1 cellular context compared by ENCODE assay signal in genomic region chr10:28494420-28494819, GRCh38.
TF ChIP-seq lines count a peak whose summit lies in the region.

No MANE protein-coding gene starts in this region.

TF ChIP-seq in K562, 482 proteins besides CTCF, POLR2A, EP300 and RAD21 (continued from another document and continues in another):
- TF ChIP-seq ELK3 (CRISPR knock-in tag; IDR thresholded peaks at IDR 0.05) (no peak), POLR2AphosphoS5 (IDR thresholded peaks at IDR 0.05; ENCODE audit: control insufficient read depth, insufficient read depth, low read depth, low read length) (peak; percentile 97), TCF3 (CRISPR knock-in tag; IDR thresholded peaks at IDR 0.05) (peak; percentile 99), ILF3 (IDR thresholded peaks at IDR 0.05; ENCODE audit: borderline replicate concordance) (no peak), JUND (IDR thresholded peaks at IDR 0.05; ENCODE audit: borderline replicate concordance, low read depth, low read length) (peak; percentile 67), JUND (tag; IDR thresholded peaks at IDR 0.05; ENCODE audit: borderline replicate concordance, low read depth, low read length) (no peak; the same call in 2 of the 3 replicates), GATAD2A (IDR thresholded peaks at IDR 0.05) (peak; percentile 60; the same call in 1 of the 2 replicates), SMARCA4 (IDR thresholded peaks at IDR 0.05) (peak; percentile 97), SMARCE1 (IDR thresholded peaks at IDR 0.05) (peak; percentile 92), MEIS2 (IDR thresholded peaks at IDR 0.05; ENCODE audit: partially characterized antibody) (peak; percentile 67), ZBTB43 (CRISPR knock-in tag; IDR thresholded peaks at IDR 0.05) (no peak), ZNF592 (IDR thresholded peaks at IDR 0.05) (peak; percentile 56; the same call in 1 of the 2 replicates), HDAC1 (IDR thresholded peaks at IDR 0.05) (peak in 1 of 2 experiments; percentile 69; a peak in 1 of 4 replicates), HNRNPUL1 (IDR thresholded peaks at IDR 0.05; ENCODE audit: low read length) (no peak), SP1 (CRISPR knock-in tag; IDR thresholded peaks at IDR 0.05) (0 out of 2 replicates have a peak, but pooled peaks have one; percentile 38), DPF2 (IDR thresholded peaks at IDR 0.05) (peak; percentile 98), CC2D1A (IDR thresholded peaks at IDR 0.05) (peak; percentile 93; the same call in 1 of the 2 replicates), CHAMP1 (IDR thresholded peaks at IDR 0.05) (peak; percentile 78), MITF (IDR thresholded peaks at IDR 0.05) (no peak), DMBX1 (CRISPR knock-in tag; IDR thresholded peaks at IDR 0.05; ENCODE audit: borderline replicate concordance) (peak; percentile 82), LCOR (CRISPR knock-in tag; IDR thresholded peaks at IDR 0.05) (peak; percentile 60; the same call in 1 of the 2 replicates), NR2C1 (IDR thresholded peaks at IDR 0.05) (peak; percentile 48), NR2C1 (tag; IDR thresholded peaks at IDR 0.05) (peak; percentile 75), ZBTB40 (IDR thresholded peaks at IDR 0.05) (no peak), ZBTB40 (CRISPR knock-in tag; IDR thresholded peaks at IDR 0.05) (no peak), ZMIZ1 (IDR thresholded peaks at IDR 0.05; ENCODE audit: low read depth in 2 of 2, low read length in 2 of 2) (peak in 1 of 2 experiments; percentile 90; a peak in 2 of 4 replicates), ZBED1 (IDR thresholded peaks at IDR 0.05) (no peak), CTBP1 (IDR thresholded peaks at IDR 0.05; ENCODE audit: borderline replicate concordance) (peak; percentile 69; the same call in 1 of the 2 replicates), NEUROD1 (IDR thresholded peaks at IDR 0.05; ENCODE audit: borderline replicate concordance, low read depth, low read length, partially characterized antibody) (peak; percentile 61), EGR1 (conservative IDR thresholded peaks at IDR 0.05) (peak; percentile 68)
- TF ChIP-seq, protein P1, sequence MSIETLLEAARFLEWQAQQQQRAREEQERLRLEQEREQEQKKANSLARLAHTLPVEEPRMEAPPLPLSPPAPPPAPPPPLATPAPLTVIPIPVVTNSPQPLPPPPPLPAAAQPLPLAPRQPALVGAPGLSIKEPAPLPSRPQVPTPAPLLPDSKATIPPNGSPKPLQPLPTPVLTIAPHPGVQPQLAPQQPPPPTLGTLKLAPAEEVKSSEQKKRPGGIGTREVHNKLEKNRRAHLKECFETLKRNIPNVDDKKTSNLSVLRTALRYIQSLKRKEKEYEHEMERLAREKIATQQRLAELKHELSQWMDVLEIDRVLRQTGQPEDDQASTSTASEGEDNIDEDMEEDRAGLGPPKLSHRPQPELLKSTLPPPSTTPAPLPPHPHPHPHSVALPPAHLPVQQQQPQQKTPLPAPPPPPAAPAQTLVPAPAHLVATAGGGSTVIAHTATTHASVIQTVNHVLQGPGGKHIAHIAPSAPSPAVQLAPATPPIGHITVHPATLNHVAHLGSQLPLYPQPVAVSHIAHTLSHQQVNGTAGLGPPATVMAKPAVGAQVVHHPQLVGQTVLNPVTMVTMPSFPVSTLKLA (conservative IDR thresholded peaks at IDR 0.05) = peak in 1 of 2 experiments; percentile 35; a peak in 2 of 4 replicates
